In genomic region chr1:15128520-15129313, GRCh38 we compare ENCODE assay signal across 8 cellular contexts. TPM values are rescaled to one million over a fixed set of nuclear protein-coding genes. Genes with fewer than 3 reads are reported as not detected.
A peak's percentile ranks its signal among the peaks of the same experiment; 100 is the strongest.
DNase-seq lines count a peak whose midpoint lies in the region; ATAC-seq and TF ChIP-seq lines count a peak whose summit lies in the region.

No MANE protein-coding gene starts in this region.

- ATAC-seq in IMR-90 (ENCODE audit: low read depth) (peak; percentile 100), omental fat pad (ENCODE audit: low FRiP score) (peak; percentile 75)

- WGBS in IMR-90 (ENCODE audit: extremely low coverage in 2 of 2, insufficient read length in 1 of 2), 2 experiments: no CpG with 5 or more reads among the region's 18 CpGs
- 58 to 70% methylated on average over 16 to 18 of the region's 18 CpGs for WGBS in testis, 2 donors

- no peak overlapping the region for H4K5ac ChIP-seq in IMR-90 (ENCODE audit: low read depth, low read length)

- no peak overlapping the region for H2BK120ac ChIP-seq in IMR-90 (ENCODE audit: low read depth, low read length)

- H2AK5ac ChIP-seq in IMR-90 (ENCODE audit: low read depth, low read length): no peak overlapping the region

- H3K9me3 ChIP-seq in IMR-90 (ENCODE audit: control insufficient read depth, insufficient read depth, low read length) (peaks cover 5% of the 10 kb centered on the region), testis (no peaks in the 10 kb centered on the region)

- no peak overlapping the region for H4K91ac ChIP-seq in IMR-90 (ENCODE audit: insufficient read depth, low read depth, low read length)

- no peak overlapping the region for H3K4ac ChIP-seq in IMR-90 (ENCODE audit: low read depth, low read length)

- CTCF ChIA-PET in IMR-90 (lab: Yijun Ruan, JAX): interaction anchor here (0.6 to 1.9 kb wide), 19 partner anchors 8 to 191 kb away, joined by 3 to 18 read pairs (median 4); partner anchors contain the start of gene TMEM51

- H3K9me1 ChIP-seq in IMR-90 (ENCODE audit: insufficient read depth, low read length): no peaks in the 10 kb centered on the region

- H3K27ac ChIP-seq in IMR-90 (ENCODE audit: insufficient read depth, low read length) (no peak overlapping the region), testis (no peak overlapping the region)

- H4K8ac ChIP-seq in IMR-90 (ENCODE audit: low read depth in 2 of 2, low read length in 2 of 2): no peak overlapping the region

- H2AK9ac ChIP-seq in IMR-90 (replicated peaks; ENCODE audit: low read depth, low read length, poor library complexity): peak overlapping the region; percentile 75

- 0 out of 2 replicates have a peak, but pooled peaks have one; percentile 50 for TF ChIP-seq POLR2A in IMR-90 (IDR thresholded peaks at IDR 0.05; ENCODE audit: low read depth, low read length)
- no peak for TF ChIP-seq POLR2A in testis (IDR thresholded peaks at IDR 0.05)

- peak; percentile 44 to 73 (median 61) for DNase-seq in NCI-H1417 (lab: John Stamatoyannopoulos, UW)
- no peak for DNase-seq in NCI-H1417 treated with DMSO at 0.1 percent for 48 hours (lab: John Stamatoyannopoulos, UW)
- peak; percentile 65 for DNase-seq in IMR-90
- DNase-seq in RPMI7951 (ENCODE audit: low read depth): peak; percentile 73
- peak; percentile 34 for DNase-seq in activated T-helper 1 cell treated with Interleukin-2 at 50 U/mL for 16 hours (ENCODE audit: low read depth)
- DNase-seq in fibroblast of peridontal ligament (ENCODE audit: extremely low read depth): peak; percentile 66
- peak; percentile 59 for DNase-seq in omental fat pad (ENCODE audit: low spot score)
- peak; percentile 84 for DNase-seq in testis

- TF ChIP-seq CTCF in IMR-90 (conservative IDR thresholded peaks at IDR 0.05; ENCODE audit: low read depth, low read length) (peak; percentile 89), omental fat pad (IDR thresholded peaks at IDR 0.05) (peak in 2 of 3 donors; percentile 13 to 83), testis (IDR thresholded peaks at IDR 0.05) (peak; percentile 82 to 87 (median 87))

- no peak overlapping the region for H3K4me3 ChIP-seq in IMR-90 (ENCODE audit: insufficient read depth, low read depth, low read length)
- no peak overlapping the region for H3K4me3 ChIP-seq in testis

- H3K36me3 ChIP-seq in IMR-90 (ENCODE audit: control insufficient read depth, insufficient read depth, low read length) (no peaks in the 10 kb centered on the region), testis (ENCODE audit: low read depth, missing control alignments) (no peaks in the 10 kb centered on the region)

- POLR2A ChIA-PET in IMR-90 (lab: Charles Lee; ENCODE audit: unreplicated experiment): no interaction called here

- in situ Hi-C loops in IMR-90 (cut with MboI; ENCODE audit: low sequenced_read_pairs): no loop called here

- no peaks in the 10 kb centered on the region; the same call in 1 of the 2 replicates for H4K20me1 ChIP-seq in IMR-90 (ENCODE audit: insufficient read depth, low read length)

- H3K14ac ChIP-seq in IMR-90 (replicated peaks; ENCODE audit: low read depth, low read length): no peak overlapping the region

- TF ChIP-seq RAD21 in IMR-90 (IDR thresholded peaks at IDR 0.05; ENCODE audit: low read length): peak; percentile 95

- H2BK15ac ChIP-seq in IMR-90 (ENCODE audit: low read depth, low read length): no peak overlapping the region

- no peak overlapping the region for H3K4me2 ChIP-seq in IMR-90 (ENCODE audit: low read depth, low read length)

- no TSS peak for BruUV-seq in IMR-90 (replicated peaks; lab: Mats Ljungman, UMichigan)

- H2BK20ac ChIP-seq in IMR-90 (ENCODE audit: low read depth, low read length): no peak overlapping the region

- no peaks in the 10 kb centered on the region for H3K79me1 ChIP-seq in IMR-90 (ENCODE audit: low read depth in 1 of 2, low read length in 2 of 2)

- H3K23ac ChIP-seq in IMR-90 (ENCODE audit: low read depth, low read length): no peak overlapping the region

- H3K27me3 ChIP-seq in IMR-90 (ENCODE audit: control insufficient read depth, insufficient read depth, low read length) (peaks cover 17% of the 10 kb centered on the region; the same call in 1 of the 2 replicates), testis (no peaks in the 10 kb centered on the region)

- no peak overlapping the region for H3K9ac ChIP-seq in IMR-90 (ENCODE audit: low read depth, low read length)

- no peak overlapping the region for H3K18ac ChIP-seq in IMR-90 (ENCODE audit: low read depth, low read length)

- H3K56ac ChIP-seq in IMR-90 (ENCODE audit: extremely low read depth, insufficient read depth, low read length): no peak overlapping the region

- H3K4me1 ChIP-seq in IMR-90 (ENCODE audit: control insufficient read depth, insufficient read depth, low read length) (no peaks in the 10 kb centered on the region), testis (no peaks in the 10 kb centered on the region)

- peak overlapping the region; percentile 54 for H2AFZ ChIP-seq in IMR-90 (replicated peaks; ENCODE audit: low read length, poor library complexity)

- intact Hi-C loops in IMR-90 (cut with micrococcal nuclease): loop anchor here (1.0 kb wide), 2 partner anchors 144 to 176 kb away; no protein-coding TSS in a partner anchor
- intact Hi-C loops in testis (cut with DNase I; ENCODE audit: low total_unique reads): loop anchor here (10.0 kb wide), 2 partner anchors 146 to 176 kb away; no protein-coding TSS in a partner anchor

- H2BK5ac ChIP-seq in IMR-90 (ENCODE audit: low read depth, low read length, poor library complexity, severe bottlenecking): no peak overlapping the region

- dilution Hi-C loops in IMR-90 (cut with HindIII; ENCODE audit: low sequenced_read_pairs, unreplicated experiment): no loop called here

TF ChIP-seq in IMR-90, 13 proteins besides CTCF, POLR2A, EP300 and RAD21:
- TF ChIP-seq MAZ (IDR thresholded peaks at IDR 0.05; ENCODE audit: borderline replicate concordance, low read depth, low read length) (no peak), SMC3 (IDR thresholded peaks at IDR 0.05; ENCODE audit: low read depth, low read length) (peak; percentile 97), MXI1 (IDR thresholded peaks at IDR 0.05; ENCODE audit: borderline replicate concordance, low read depth, low read length) (no peak), CEBPB (IDR thresholded peaks at IDR 0.05; ENCODE audit: low read depth, low read length) (no peak), FOS (IDR thresholded peaks at IDR 0.05; ENCODE audit: low read depth, low read length) (no peak)

RNA-seq across cellular contexts. Expression of gene TMEM51, which starts 24.8 kb away (rescaled TPM):
- total RNA-seq in IMR-90 (2012; rRNA removed) (2.7 and 3.6 TPM in 2 replicates), omental fat pad (1 to 10 TPM; 3.3 to 8.6 (median 4.4) TPM), testis (1 to 10 TPM; 5.3 to 7.9 TPM)
- polyA plus RNA-seq in IMR-90 (2012; rRNA removed) (10.2 and 11.6 TPM in 2 replicates), testis (ENCODE audit: insufficient read depth, low read depth, low replicate concordance) (5.3 TPM)
- 12.3 and 20.7 TPM in 2 replicates for polyA plus RNA-seq in IMR-90 (2012; cell fraction: cytosol; rRNA removed)
- 8.6 and 13.7 TPM in 2 replicates for polyA plus RNA-seq in IMR-90 (2012; cell fraction: nucleus; rRNA removed; ENCODE audit: low replicate concordance)
- 19.9 and 23.4 TPM in 2 replicates for total RNA-seq in RPMI7951 (2014; rRNA removed; shearing (Covaris generic))
